19 cellular contexts compared by ENCODE assay signal in genomic region chr16:82895843-82896242, GRCh38.
DNase-seq lines count a peak whose midpoint lies in the region; ATAC-seq and TF ChIP-seq lines count a peak whose summit lies in the region.
"Had no signal": no experiment of that assay in that cellular context is flagged by ENCODE, and none has a peak within 500 bp of the region (broad histone marks: within the 10 kb centered on the region; RNA-seq: fewer than 3 reads in every experiment).

No MANE protein-coding gene starts in this region.

- TF ChIP-seq CTCF in left lung (IDR thresholded peaks at IDR 0.05), result no peak
- TF ChIP-seq CTCF in upper lobe of right lung (IDR thresholded peaks at IDR 0.05), result no peak

- intact Hi-C loops in left lung (cut with DNase I), result no loop called here
- intact Hi-C loops in upper lobe of right lung (cut with DNase I), result no loop called here

- H3K36me3 ChIP-seq in left lung (no peaks in the 10 kb centered on the region), upper lobe of right lung (no peaks in the 10 kb centered on the region)
- H3K36me3 ChIP-seq: BE2C; BLaER1 treated with 17β-estradiol and CSF1 and Interleukin-3, amounts not matched to agents 10 nM and 100 nM had no signal

- DNase-seq in NCI-H510A treated with DMSO at 0.1 percent for 48 hours (lab: John Stamatoyannopoulos, UW), result peak; percentile 9
- no peak for DNase-seq in NCI-H510A (lab: John Stamatoyannopoulos, UW)
- DNase-seq in left lung, result no peak
- DNase-seq in upper lobe of right lung, result no peak
- DNase-seq: 8988T; ACHN; AML-193; BE2C; CD4-positive, alpha-beta T cell; CD8-positive, alpha-beta memory T cell; DMS 273 treated with DMSO at 0.1 percent for 48 hours; DND-41; GM23248; H7; HCEC 1CT had no signal

- H3K27ac ChIP-seq in left lung (no peak overlapping the region), upper lobe of right lung (no peak overlapping the region)
- H3K27ac ChIP-seq: A549; BLaER1 treated with 17β-estradiol and CSF1 and Interleukin-3, amounts not matched to agents 10 nM and 100 nM; GM23248 had no signal

- H3K9me3 ChIP-seq in left lung, result no peaks in the 10 kb centered on the region
- no peaks in the 10 kb centered on the region for H3K9me3 ChIP-seq in upper lobe of right lung
- H3K9me3 ChIP-seq: A549; BE2C; BLaER1 treated with 17β-estradiol and CSF1 and Interleukin-3, amounts not matched to agents 10 nM and 100 nM had no signal

- no peaks in the 10 kb centered on the region for H3K27me3 ChIP-seq in left lung
- no peaks in the 10 kb centered on the region for H3K27me3 ChIP-seq in upper lobe of right lung
- H3K27me3 ChIP-seq: BE2C; BLaER1 treated with 17β-estradiol and CSF1 and Interleukin-3, amounts not matched to agents 10 nM and 100 nM had no signal

- H3K4me3 ChIP-seq in left lung, result no peak overlapping the region
- H3K4me3 ChIP-seq in upper lobe of right lung, result no peak overlapping the region
- H3K4me3 ChIP-seq: A549; BLaER1 treated with 17β-estradiol and CSF1 and Interleukin-3, amounts not matched to agents 10 nM and 100 nM; GM23248 had no signal

- H3K4me1 ChIP-seq in left lung (no peaks in the 10 kb centered on the region), upper lobe of right lung (peaks cover 3% of the 10 kb centered on the region)
- H3K4me1 ChIP-seq: A549; BE2C; BLaER1 treated with 17β-estradiol and CSF1 and Interleukin-3, amounts not matched to agents 10 nM and 100 nM had no signal

- ATAC-seq in left lung (peak; percentile 80), upper lobe of right lung (peak; percentile 60), HG02588 (IDR thresholded peaks at IDR 0.05; ENCODE audit: unreplicated experiment) (no peak), GM21526 (IDR thresholded peaks at IDR 0.05; ENCODE audit: low FRiP score, unreplicated experiment) (no peak)
- ATAC-seq: A549 had no signal

Comparison
In these comparisons a context has a peak if more than half of its experiments do, and no peak if none do; other contexts are left out.
1. ATAC-seq: peak in left lung (single experiment) and upper lobe of right lung (single experiment); none in HG02588 (single experiment) and GM21526 (single experiment).